In genomic region chr3:179852117-179852886, GRCh38 we compare ENCODE assay signal across 8 cellular contexts.
DNase-seq lines count a peak whose midpoint lies in the region; ATAC-seq, FAIRE-seq and TF ChIP-seq lines count a peak whose summit lies in the region.

No MANE protein-coding gene starts in this region.

- H3K36me3 ChIP-seq in BLaER1 treated with 17β-estradiol and CSF1 and Interleukin-3, amounts not matched to agents 10 nM and 100 nM: no peaks in the 10 kb centered on the region
- H3K36me3 ChIP-seq in small intestine (ENCODE audit: control insufficient read depth in 2 of 2, insufficient read depth in 2 of 2, low read length in 2 of 2): no peaks in the 10 kb centered on the region

- TF ChIP-seq CTCF in choroid plexus epithelial cell (conservative IDR thresholded peaks at IDR 0.05; ENCODE audit: low read depth, low read length) (peak; percentile 36), osteocyte (IDR thresholded peaks at IDR 0.05) (no peak)

- WGBS in small intestine, 3 donors: 58 to 69% (median 68%) methylated on average over 4 of the region's 4 CpGs

- H3K4me3 ChIP-seq in BLaER1 treated with 17β-estradiol and CSF1 and Interleukin-3, amounts not matched to agents 10 nM and 100 nM: no peak overlapping the region
- H3K4me3 ChIP-seq in choroid plexus epithelial cell (ENCODE audit: low read depth, low read length): no peak overlapping the region
- no peak overlapping the region for H3K4me3 ChIP-seq in small intestine (ENCODE audit: low read depth in 1 of 2, low read length in 2 of 2)

- no peak overlapping the region for H3K4me3 Mint-ChIP-seq in osteocyte (ENCODE audit: unreplicated experiment)

- H3K36me3 Mint-ChIP-seq in osteocyte (ENCODE audit: unreplicated experiment): no peaks in the 10 kb centered on the region

- peak overlapping the region; percentile 58 to 91 (median 73) for H3K27ac ChIP-seq in BLaER1 treated with 17β-estradiol and CSF1 and Interleukin-3, amounts not matched to agents 10 nM and 100 nM
- H3K27ac ChIP-seq in small intestine (ENCODE audit: low read depth in 1 of 2, low read length in 1 of 2): no peak overlapping the region

- H3K27me3 ChIP-seq in BLaER1 treated with 17β-estradiol and CSF1 and Interleukin-3, amounts not matched to agents 10 nM and 100 nM: no peaks in the 10 kb centered on the region
- H3K27me3 ChIP-seq in small intestine (ENCODE audit: control insufficient read depth in 2 of 2, insufficient read depth in 2 of 2, low read length in 2 of 2): no peaks in the 10 kb centered on the region

- in situ Hi-C loops in KBM-7 (cut with MboI; ENCODE audit: low pct_unique_long_range_greater_than_20kb, low sequenced_read_pairs): no loop called here

- H3K9me3 Mint-ChIP-seq in osteocyte (ENCODE audit: unreplicated experiment): no peaks in the 10 kb centered on the region

- H3K4me1 Mint-ChIP-seq in osteocyte (ENCODE audit: unreplicated experiment): peaks cover 12% of the 10 kb centered on the region

- no peaks in the 10 kb centered on the region for H3K9me3 ChIP-seq in BLaER1 treated with 17β-estradiol and CSF1 and Interleukin-3, amounts not matched to agents 10 nM and 100 nM (replicated peaks in 1 of 11)
- H3K9me3 ChIP-seq in small intestine (ENCODE audit: control insufficient read depth, low read depth): no peaks in the 10 kb centered on the region

- no peak overlapping the region for H3K27ac Mint-ChIP-seq in osteocyte (ENCODE audit: unreplicated experiment)

- DNase-seq in KBM-7: peak; percentile 26
- peak; percentile 50 for DNase-seq in choroid plexus epithelial cell (ENCODE audit: low read depth)
- no peak for DNase-seq in NCI-H2171 (lab: John Stamatoyannopoulos, UW)
- DNase-seq in osteocyte (ENCODE audit: extremely low spot score, unreplicated experiment): no peak
- no peak for DNase-seq in small intestine

- peak overlapping the region; percentile 67 to 87 (median 76) for H3K4me2 ChIP-seq in BLaER1 treated with 17β-estradiol and CSF1 and Interleukin-3, amounts not matched to agents 10 nM and 100 nM

- peaks cover 27% of the 10 kb centered on the region for H3K27me3 Mint-ChIP-seq in osteocyte (ENCODE audit: unreplicated experiment)

- ATAC-seq in GM21447 (IDR thresholded peaks at IDR 0.05; ENCODE audit: unreplicated experiment): peak; percentile 64
- no peak for ATAC-seq in HG03571 (IDR thresholded peaks at IDR 0.05; ENCODE audit: unreplicated experiment)

- peak overlapping the region in 5 of 11 experiments; percentile 33 to 64 (median 45); a peak in 8 of 22 replicates for H3K9ac ChIP-seq in BLaER1 treated with 17β-estradiol and CSF1 and Interleukin-3, amounts not matched to agents 10 nM and 100 nM

- no peaks in the 10 kb centered on the region for H4K20me1 ChIP-seq in BLaER1 treated with 17β-estradiol and CSF1 and Interleukin-3, amounts not matched to agents 10 nM and 100 nM

- H3K4me1 ChIP-seq in BLaER1 treated with 17β-estradiol and CSF1 and Interleukin-3, amounts not matched to agents 10 nM and 100 nM: peaks cover 28 to 34% (median 29%) of the 10 kb centered on the region in 10 experiments
- no peaks in the 10 kb centered on the region for H3K4me1 ChIP-seq in small intestine (ENCODE audit: control insufficient read depth in 2 of 2, insufficient read depth in 1 of 2, low read depth in 1 of 2, low read length in 1 of 2)

- FAIRE-seq in small intestine (lab: Jason Lieb, UNC): no peak

Comparison
In these comparisons a context has a peak if more than half of its experiments do, and no peak if none do; other contexts are left out.
1. H3K27ac ChIP-seq: peak in BLaER1 treated with 17β-estradiol and CSF1 and Interleukin-3, amounts not matched to agents 10 nM and 100 nM (11 of 11); none in small intestine (0 of 2).
2. DNase-seq: peak in KBM-7 (single experiment) and choroid plexus epithelial cell (single experiment); none in NCI-H2171 (single experiment), osteocyte (single experiment) and small intestine (single experiment).